ENCODE assay signal across 7 cellular contexts in the genomic region with DNA sequence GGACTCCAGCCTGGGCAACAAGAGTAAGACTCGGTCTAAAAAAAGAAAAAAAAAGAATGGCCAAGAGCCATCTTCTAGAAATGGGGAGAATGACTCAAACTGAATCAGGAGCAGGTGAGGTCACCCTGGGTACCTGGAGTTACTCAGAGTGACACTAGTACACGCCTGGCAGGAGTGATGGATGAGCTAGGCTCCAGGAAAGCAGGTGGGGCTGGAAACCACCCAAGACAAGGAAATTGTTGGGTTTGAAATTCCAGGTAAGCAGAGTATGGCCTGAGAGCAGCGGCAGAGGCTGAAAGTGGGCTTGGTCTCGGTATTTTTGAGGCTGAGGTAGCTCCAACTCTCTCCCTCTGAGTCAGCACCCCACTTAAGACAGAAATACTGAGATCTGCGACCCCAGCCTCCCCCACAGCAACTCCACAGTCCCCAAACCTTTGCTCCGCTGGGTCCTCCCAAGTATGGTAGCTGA. TPM values are rescaled to one million over a fixed set of nuclear protein-coding genes. Genes with fewer than 3 reads are reported as not detected.
DNase-seq lines count a peak whose midpoint lies in the region; ATAC-seq lines count a peak whose summit lies in the region.

No MANE protein-coding gene starts in this region.

- DNase-seq in activated CD4-positive, alpha-beta T cell treated with anti-CD3 and anti-CD28 coated beads, Interleukin-2, amount 50 U/mL, for 48 hours = peak; percentile 74 to 83
- DNase-seq in stimulated activated CD8-positive, alpha-beta memory T cell treated with anti-CD3 and anti-CD28 coated beads, Interleukin-4, amount 100 ng/mL, for 48 hours = peak; percentile 80
- DNase-seq in NCI-H2171 (lab: John Stamatoyannopoulos, UW) (no peak), NCI-H1092 treated with DMSO at 0.1 percent for 48 hours (lab: John Stamatoyannopoulos, UW) (no peak)

- ATAC-seq in HG02610 (IDR thresholded peaks at IDR 0.05; ENCODE audit: unreplicated experiment) (peak; percentile 32), esophagus mucosa (peak; percentile 88), HG02759 (IDR thresholded peaks at IDR 0.05; ENCODE audit: unreplicated experiment) (no peak)

RNA-seq across cellular contexts. Expression of gene DDIT4, which starts 18.5 kb away (rescaled TPM):
- 417 TPM for total RNA-seq in esophagus mucosa

Comparison
In these comparisons a context has a peak if more than half of its experiments do, and no peak if none do; other contexts are left out.
1. DNase-seq: peak in activated CD4-positive, alpha-beta T cell treated with anti-CD3 and anti-CD28 coated beads, Interleukin-2, amount 50 U/mL, for 48 hours (2 of 2) and stimulated activated CD8-positive, alpha-beta memory T cell treated with anti-CD3 and anti-CD28 coated beads, Interleukin-4, amount 100 ng/mL, for 48 hours (single experiment); none in NCI-H2171 (single experiment) and NCI-H1092 treated with DMSO at 0.1 percent for 48 hours (single experiment).